In the genomic region with DNA sequence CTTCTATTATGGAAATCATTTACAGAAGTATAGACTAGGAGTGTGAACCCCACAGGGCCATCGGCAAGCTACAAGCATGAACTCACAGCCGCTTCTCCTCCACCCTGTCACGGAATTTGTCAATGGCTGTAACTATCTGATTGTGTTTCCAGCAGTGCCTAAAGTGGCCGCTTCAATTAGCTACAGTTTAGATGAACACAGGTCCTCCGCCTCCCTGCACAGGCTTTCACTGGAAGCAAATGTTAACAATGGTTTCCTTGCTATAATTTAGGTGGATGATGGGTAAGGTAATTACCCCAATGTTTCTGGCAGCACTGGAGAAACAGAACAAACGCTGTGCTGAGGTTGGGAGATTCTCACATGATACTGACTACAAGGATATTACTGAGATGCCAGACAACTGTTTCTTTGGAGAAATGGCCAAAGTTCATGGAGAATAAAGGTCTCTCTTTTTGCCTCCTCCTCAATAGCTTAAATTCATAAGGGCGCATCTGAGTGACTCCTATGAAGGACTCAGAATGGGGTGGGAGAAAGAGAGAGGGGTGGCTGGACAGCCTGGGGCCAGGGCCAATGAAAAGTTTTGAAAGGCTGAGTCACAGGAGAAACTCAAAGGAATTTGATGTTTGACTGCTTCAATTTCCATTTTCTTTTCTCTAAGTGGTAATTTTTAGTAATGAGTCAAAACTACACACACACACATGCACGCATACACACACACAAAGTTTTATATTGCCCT, we compare ENCODE assay signal across 11 cellular contexts.
DNase-seq lines count a peak whose midpoint lies in the region; ATAC-seq and TF ChIP-seq lines count a peak whose summit lies in the region.
"Had no signal": no experiment of that assay in that cellular context is flagged by ENCODE, and none has a peak within 500 bp of the region (broad histone marks: within the 10 kb centered on the region; RNA-seq: fewer than 3 reads in every experiment).

No MANE protein-coding gene starts in this region.

- H3K4me3 Mint-ChIP-seq in nephron progenitor cell, result no peak overlapping the region
- H3K4me3 Mint-ChIP-seq: CD8-positive, alpha-beta T cell had no signal

- H3K27ac Mint-ChIP-seq in nephron progenitor cell, result peak overlapping the region; percentile 11
- H3K27ac Mint-ChIP-seq: CD8-positive, alpha-beta T cell had no signal

- no peaks in the 10 kb centered on the region for H3K9me3 ChIP-seq in right lobe of liver
- H3K9me3 ChIP-seq: thyroid gland had no signal

- peaks cover 29% of the 10 kb centered on the region for H3K4me1 Mint-ChIP-seq in nephron progenitor cell

- H3K4me3 ChIP-seq in AG10803 (ENCODE audit: low read length) (no peak overlapping the region), right lobe of liver (no peak overlapping the region)
- H3K4me3 ChIP-seq: thyroid gland had no signal

- peaks cover 0 to 5% (median 4%) of the 10 kb centered on the region in 4 donors for H3K36me3 ChIP-seq in right lobe of liver

- no peaks in the 10 kb centered on the region for H3K9me3 Mint-ChIP-seq in nephron progenitor cell
- H3K9me3 Mint-ChIP-seq: CD8-positive, alpha-beta T cell had no signal

- no peaks in the 10 kb centered on the region for H3K27me3 ChIP-seq in right lobe of liver
- H3K27me3 ChIP-seq: thyroid gland had no signal

- no peak for ATAC-seq in right lobe of liver
- no peak for ATAC-seq in HG02623 (IDR thresholded peaks at IDR 0.05; ENCODE audit: unreplicated experiment)
- ATAC-seq: CD8-positive, alpha-beta T cell had no signal

- no peak overlapping the region for H3K27ac ChIP-seq in right lobe of liver
- H3K27ac ChIP-seq: thyroid gland had no signal

- 87% methylated on average over 8 of the region's 8 CpGs for WGBS in right lobe of liver (ENCODE audit: insufficient coverage, low coverage, low lambda C conversion rate, missing lambda C conversion rate)

- no peak for TF ChIP-seq CTCF in AG10803 (conservative IDR thresholded peaks at IDR 0.05; ENCODE audit: low read length)
- TF ChIP-seq CTCF in nephron progenitor cell (IDR thresholded peaks at IDR 0.05), result no peak
- no peak for TF ChIP-seq CTCF in right lobe of liver (IDR thresholded peaks at IDR 0.05)

- intact Hi-C loops in right lobe of liver (cut with DNase I), result no loop called here

- H3K4me1 ChIP-seq in right lobe of liver, result no peaks in the 10 kb centered on the region

- DNase-seq in AG10803 (ENCODE audit: low read depth) (peak; percentile 76), NCI-H226 (peak; percentile 1), fibroblast of gingiva (ENCODE audit: low read depth) (peak; percentile 64), nephron progenitor cell (no peak), pons (ENCODE audit: low spot score) (no peak), right lobe of liver (no peak), NCI-H510A (lab: John Stamatoyannopoulos, UW) (no peak)
- DNase-seq: activated effector memory CD4-positive, alpha-beta T cell treated with anti-CD3 and anti-CD28 coated beads, Interleukin-2, amount 50 U/mL, for 16 hours; CD8-positive, alpha-beta T cell; thyroid gland had no signal

- no peaks in the 10 kb centered on the region for H3K27me3 Mint-ChIP-seq in nephron progenitor cell (ENCODE audit: low read depth, poor library complexity)

- TF ChIP-seq POLR2A in right lobe of liver (IDR thresholded peaks at IDR 0.05), result no peak

- peaks cover 26% of the 10 kb centered on the region for H3K36me3 Mint-ChIP-seq in nephron progenitor cell (ENCODE audit: low read depth)

Comparison
In these comparisons a context has a peak if more than half of its experiments do, and no peak if none do; other contexts are left out.
1. DNase-seq: peak in AG10803 (single experiment), NCI-H226 (single experiment) and fibroblast of gingiva (single experiment); none in nephron progenitor cell (single experiment), pons (single experiment), right lobe of liver (0 of 3) and NCI-H510A (single experiment).